ENCODE assay signal across 21 cellular contexts in the genomic region with DNA sequence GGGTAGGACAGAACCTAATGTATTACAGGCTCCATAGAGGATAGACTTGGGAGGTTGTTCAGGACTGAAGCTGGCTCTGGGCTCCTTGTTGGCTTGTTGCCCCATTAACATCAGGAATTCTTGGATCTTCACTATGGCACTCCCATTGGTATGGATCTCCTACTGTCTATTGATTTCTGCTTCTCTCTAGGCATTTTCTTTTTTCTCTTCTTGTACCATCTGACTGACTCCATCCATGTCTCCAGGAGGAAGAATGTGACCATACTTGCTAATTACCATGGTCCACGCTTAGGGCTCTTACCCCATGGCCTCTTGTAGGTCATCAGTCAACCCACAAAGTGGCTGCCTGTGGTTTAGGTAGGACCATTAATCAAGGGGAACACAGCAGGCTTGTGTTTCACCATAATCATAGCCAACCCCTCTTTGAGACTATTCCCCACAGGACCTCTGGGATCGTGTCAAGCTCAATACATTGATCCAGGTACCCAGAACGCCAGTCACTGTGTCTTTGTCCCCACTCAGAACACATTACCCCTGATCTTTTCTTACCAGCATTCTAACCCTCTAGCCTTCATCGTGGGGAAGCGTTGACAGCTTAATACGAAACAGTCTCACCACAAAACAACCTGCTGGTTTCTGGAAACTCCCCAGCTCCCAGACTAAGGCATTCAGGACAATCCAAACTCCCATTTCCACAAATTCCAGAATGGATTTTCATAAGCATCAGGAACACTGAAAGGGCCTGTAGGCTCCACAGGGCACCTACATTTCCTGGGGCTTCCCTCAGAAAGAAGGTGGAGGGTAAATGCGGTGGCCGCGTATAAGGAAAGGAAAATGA.
DNase-seq lines count a peak whose midpoint lies in the region; ATAC-seq and TF ChIP-seq lines count a peak whose summit lies in the region.
"Had no signal": no experiment of that assay in that cellular context is flagged by ENCODE, and none has a peak within 500 bp of the region (broad histone marks: within the 10 kb centered on the region; RNA-seq: fewer than 3 reads in every experiment).

No MANE protein-coding gene starts in this region.

- H3K9me3 ChIP-seq in left ventricle myocardium inferior (replicated peaks) (peaks cover 8% of the 10 kb centered on the region), gastroesophageal sphincter (no peaks in the 10 kb centered on the region), sigmoid colon (no peaks in the 10 kb centered on the region), vagina (no peaks in the 10 kb centered on the region)

- H3K4me3 ChIP-seq in left ventricle myocardium inferior = no peak overlapping the region
- H3K4me3 ChIP-seq in gastroesophageal sphincter = no peak overlapping the region
- no peak overlapping the region for H3K4me3 ChIP-seq in sigmoid colon
- no peak overlapping the region for H3K4me3 ChIP-seq in vagina

- TF ChIP-seq CTCF in left ventricle myocardium inferior (IDR thresholded peaks at IDR 0.05; ENCODE audit: borderline replicate concordance) (no peak), gastroesophageal sphincter (IDR thresholded peaks at IDR 0.05) (no peak), sigmoid colon (IDR thresholded peaks at IDR 0.05) (no peak), vagina (IDR thresholded peaks at IDR 0.05) (no peak)

- H3K36me3 ChIP-seq in left ventricle myocardium inferior (no peaks in the 10 kb centered on the region), gastroesophageal sphincter (no peaks in the 10 kb centered on the region), sigmoid colon (no peaks in the 10 kb centered on the region), vagina (no peaks in the 10 kb centered on the region)

- TF ChIP-seq EP300 in gastroesophageal sphincter (IDR thresholded peaks at IDR 0.05) = no peak
- TF ChIP-seq EP300 in sigmoid colon (IDR thresholded peaks at IDR 0.05) = no peak

- DNase-seq in left ventricle myocardium inferior (no peak), Right ventricle myocardium superior (no peak), sigmoid colon (no peak), vagina (ENCODE audit: extremely low spot score in 2 of 2) (no peak), COR-L47 (lab: John Stamatoyannopoulos, UW) (no peak), hepatic stellate cell (ENCODE audit: low spot score) (no peak)
- DNase-seq in stimulated activated naive B cell treated with anti-CD40 and anti-IgM and Interleukin-4, amounts not matched to agents 10 μg/mL and 1 μg/mL and 100 μg/mL, for 72 hours = no peak
- DNase-seq: activated CD4-positive, alpha-beta T cell treated with anti-CD3 and anti-CD28 coated beads, Interleukin-2, amount 10 ng/mL, durations not matched to agents 7 days and 5 days; C1 segment of cervical spinal cord; effector CD4-positive, alpha-beta T cell; H7; mesendoderm; NCI-H1417 treated with DMSO at 0.1 percent for 48 hours; NCI-H526; SIG-M5; stimulated activated CD4-positive, alpha-beta T cell treated with anti-CD3 and anti-CD28 coated beads, Interleukin-15, amount 100 ng/mL, for 24 hours; T-helper 1 cell had no signal

- H3K4me1 Mint-ChIP-seq in stimulated activated naive B cell treated with anti-CD40 and anti-IgM and Interleukin-4, amounts not matched to agents 10 μg/mL and 1 μg/mL and 100 μg/mL, for 72 hours = peaks cover 0 to 2% of the 10 kb centered on the region in 2 donors
- H3K4me1 Mint-ChIP-seq: activated CD4-positive, alpha-beta T cell treated with anti-CD3 and anti-CD28 coated beads, Interleukin-2, amount 10 ng/mL, durations not matched to agents 7 days and 5 days; central memory CD8-positive, alpha-beta T cell had no signal

- no peaks in the 10 kb centered on the region for H3K36me3 Mint-ChIP-seq in stimulated activated naive B cell treated with anti-CD40 and anti-IgM and Interleukin-4, amounts not matched to agents 10 μg/mL and 1 μg/mL and 100 μg/mL, for 72 hours
- H3K36me3 Mint-ChIP-seq: natural killer cell treated with Interleukin-12 subunit alpha and Interleukin-12 subunit beta and Interleukin-15 and Interleukin-18, amount 100 ng/mL, for 72 hours had no signal

- H3K27me3 Mint-ChIP-seq in stimulated activated naive B cell treated with anti-CD40 and anti-IgM and Interleukin-4, amounts not matched to agents 10 μg/mL and 1 μg/mL and 100 μg/mL, for 72 hours = peaks cover 0 to 8% of the 10 kb centered on the region in 2 donors
- H3K27me3 Mint-ChIP-seq: activated CD4-positive, alpha-beta T cell treated with anti-CD3 and anti-CD28 coated beads, Interleukin-2, amount 10 ng/mL, durations not matched to agents 7 days and 5 days had no signal

- H3K4me3 Mint-ChIP-seq in stimulated activated naive B cell treated with anti-CD40 and anti-IgM and Interleukin-4, amounts not matched to agents 10 μg/mL and 1 μg/mL and 100 μg/mL, for 72 hours = no peak overlapping the region
- H3K4me3 Mint-ChIP-seq: activated CD4-positive, alpha-beta T cell treated with anti-CD3 and anti-CD28 coated beads, Interleukin-2, amount 10 ng/mL, durations not matched to agents 7 days and 5 days; central memory CD8-positive, alpha-beta T cell; natural killer cell treated with Interleukin-12 subunit alpha and Interleukin-12 subunit beta and Interleukin-15 and Interleukin-18, amount 100 ng/mL, for 72 hours had no signal

- WGBS in gastroesophageal sphincter (ENCODE audit: low coverage in 1 of 2), 2 donors = 89 to 90% methylated on average over 8 to 9 of the region's 9 CpGs
- WGBS in sigmoid colon, 2 donors = 96% methylated on average over 9 of the region's 9 CpGs

- ATAC-seq in Right ventricle myocardium superior (ENCODE audit: poor library complexity) = no peak
- ATAC-seq in gastroesophageal sphincter = no peak
- no peak for ATAC-seq in stimulated activated naive B cell treated with anti-CD40 and anti-IgM and Interleukin-4, amounts not matched to agents 10 μg/mL and 1 μg/mL and 100 μg/mL, for 72 hours (replicated peaks)
- ATAC-seq: natural killer cell treated with Interleukin-12 subunit alpha and Interleukin-12 subunit beta and Interleukin-15 and Interleukin-18, amount 100 ng/mL, for 72 hours had no signal

- no peak for TF ChIP-seq POLR2A in gastroesophageal sphincter (IDR thresholded peaks at IDR 0.05)
- no peak for TF ChIP-seq POLR2A in sigmoid colon (IDR thresholded peaks at IDR 0.05)
- TF ChIP-seq POLR2A in vagina (IDR thresholded peaks at IDR 0.05) = no peak

- peaks cover 35% of the 10 kb centered on the region for H3K4me1 ChIP-seq in left ventricle myocardium inferior
- peaks cover 0 to 22% (median 11%) of the 10 kb centered on the region in 3 donors for H3K4me1 ChIP-seq in gastroesophageal sphincter
- H3K4me1 ChIP-seq in sigmoid colon = peaks cover 0 to 18% (median 17%) of the 10 kb centered on the region in 4 donors
- H3K4me1 ChIP-seq in vagina = peaks cover 22% of the 10 kb centered on the region

- H3K27ac ChIP-seq in left ventricle myocardium inferior (replicated peaks) (peak overlapping the region; percentile 71), gastroesophageal sphincter (peak overlapping the region; percentile 20 to 82 (median 64)), sigmoid colon (peak overlapping the region in 3 of 4 donors; percentile 23 to 61 (median 52)), vagina (peak overlapping the region; percentile 92)

- intact Hi-C loops in left ventricle myocardium inferior (cut with micrococcal nuclease) (loop anchor here (10.0 kb wide), 2 partner anchors 58 to 98 kb away; a partner anchor contains a TSS), Right ventricle myocardium superior (cut with DNase I) (no loop called here), sigmoid colon (cut with DNase I) (no loop called here), vagina (cut with DNase I) (no loop called here)

- no peak overlapping the region for H3K27ac Mint-ChIP-seq in stimulated activated naive B cell treated with anti-CD40 and anti-IgM and Interleukin-4, amounts not matched to agents 10 μg/mL and 1 μg/mL and 100 μg/mL, for 72 hours
- H3K27ac Mint-ChIP-seq: activated CD4-positive, alpha-beta T cell treated with anti-CD3 and anti-CD28 coated beads, Interleukin-2, amount 10 ng/mL, durations not matched to agents 7 days and 5 days; activated T-helper 2 cell treated with anti-CD3 and anti-CD28 coated beads, Interferon-gamma antibody, Interleukin-2, Interleukin-4, amounts not matched to agents 10 μg/mL and 5 μg/mL and 100 μg/mL, durations not matched to agents 14 hours and 24 hours and 36 hours; natural killer cell treated with Interleukin-12 subunit alpha and Interleukin-12 subunit beta and Interleukin-15 and Interleukin-18, amount 100 ng/mL, for 72 hours had no signal

- H3K9me3 Mint-ChIP-seq in stimulated activated naive B cell treated with anti-CD40 and anti-IgM and Interleukin-4, amounts not matched to agents 10 μg/mL and 1 μg/mL and 100 μg/mL, for 72 hours = peaks cover 7 to 12% of the 10 kb centered on the region in 2 donors
- H3K9me3 Mint-ChIP-seq: central memory CD8-positive, alpha-beta T cell; natural killer cell treated with Interleukin-12 subunit alpha and Interleukin-12 subunit beta and Interleukin-15 and Interleukin-18, amount 100 ng/mL, for 72 hours had no signal

- H3K27me3 ChIP-seq in left ventricle myocardium inferior (ENCODE audit: low read depth) (no peaks in the 10 kb centered on the region), gastroesophageal sphincter (no peaks in the 10 kb centered on the region), sigmoid colon (no peaks in the 10 kb centered on the region), vagina (no peaks in the 10 kb centered on the region)
